In genomic region chr15:99453646-99454045, GRCh38 we compare ENCODE assay signal across 1 cellular context.
TF ChIP-seq lines count a peak whose summit lies in the region.

No MANE protein-coding gene starts in this region.

TF ChIP-seq in SK-N-SH treated with all-trans-retinoic acid at 6 μM for 48 hours, 23 proteins besides CTCF, POLR2A, EP300 and RAD21 (continued from another document):
- TF ChIP-seq TSHZ2 (CRISPR knock-in tag; IDR thresholded peaks at IDR 0.05) (no peak), ZC3H10 (CRISPR knock-in tag; IDR thresholded peaks at IDR 0.05) (no peak), ESRRG (CRISPR knock-in tag; IDR thresholded peaks at IDR 0.05) (no peak), ZFP30 (CRISPR knock-in tag; IDR thresholded peaks at IDR 0.05) (no peak), CREB5 (CRISPR knock-in tag; IDR thresholded peaks at IDR 0.05; ENCODE audit: low read depth) (no peak)
